In genomic region chr9:7794196-7794595, GRCh38 we compare ENCODE assay signal across 21 cellular contexts. TPM values are rescaled to one million over a fixed set of nuclear protein-coding genes. Genes with fewer than 3 reads are reported as not detected.
A peak's percentile ranks its signal among the peaks of the same experiment; 100 is the strongest.
DNase-seq lines count a peak whose midpoint lies in the region; ATAC-seq, FAIRE-seq and TF ChIP-seq lines count a peak whose summit lies in the region.
"Had no signal": no experiment of that assay in that cellular context is flagged by ENCODE, and none has a peak within 500 bp of the region (broad histone marks: within the 10 kb centered on the region; RNA-seq: fewer than 3 reads in every experiment).

No MANE protein-coding gene starts in this region.

- peak; percentile 10 for ATAC-seq in activated CD8-positive, alpha-beta T cell treated with anti-CD3 and anti-CD28 coated beads for 36 hours
- no peak for ATAC-seq in activated CD8-positive, alpha-beta T cell treated with anti-CD3 and anti-CD28 coated beads, Interleukin-2, amount 10 ng/mL, durations not matched to agents 7 days and 5 days
- no peak for ATAC-seq in CD8-positive, alpha-beta T cell
- ATAC-seq: Panc1 had no signal

- H3K27ac Mint-ChIP-seq in activated CD8-positive, alpha-beta T cell treated with anti-CD3 and anti-CD28 coated beads for 36 hours, result peak overlapping the region; percentile 72
- H3K27ac Mint-ChIP-seq in activated CD8-positive, alpha-beta T cell treated with anti-CD3 and anti-CD28 coated beads, Interleukin-2, amount 10 ng/mL, durations not matched to agents 7 days and 5 days, result no peak overlapping the region
- H3K27ac Mint-ChIP-seq in CD8-positive, alpha-beta T cell, result peak overlapping the region; percentile 60
- no peak overlapping the region for H3K27ac Mint-ChIP-seq in neural crest cell (ENCODE audit: unreplicated experiment)
- H3K27ac Mint-ChIP-seq: IgD-negative memory B cell had no signal

- no peak for FAIRE-seq in bronchial epithelial cell (lab: Jason Lieb, UNC)
- FAIRE-seq: A204.1, H54 had no signal

- no peaks in the 10 kb centered on the region for H3K27me3 ChIP-seq in CD8-positive, alpha-beta T cell (ENCODE audit: insufficient read depth, low read length)
- H3K27me3 ChIP-seq in bronchial epithelial cell (ENCODE audit: control insufficient read depth, insufficient read depth, low read length), result no peaks in the 10 kb centered on the region

- peaks cover 51% of the 10 kb centered on the region for H3K36me3 Mint-ChIP-seq in activated CD8-positive, alpha-beta T cell treated with anti-CD3 and anti-CD28 coated beads for 36 hours (ENCODE audit: low read depth)
- peaks cover 48% of the 10 kb centered on the region for H3K36me3 Mint-ChIP-seq in activated CD8-positive, alpha-beta T cell treated with anti-CD3 and anti-CD28 coated beads, Interleukin-2, amount 10 ng/mL, durations not matched to agents 7 days and 5 days (ENCODE audit: low read depth)
- H3K36me3 Mint-ChIP-seq in CD8-positive, alpha-beta T cell, result peaks cover 70% of the 10 kb centered on the region
- peaks cover 11% of the 10 kb centered on the region for H3K36me3 Mint-ChIP-seq in neural crest cell (ENCODE audit: low read depth)

- H3K36me3 ChIP-seq in CD8-positive, alpha-beta T cell (ENCODE audit: insufficient read depth, low read length), result peaks cover 9% of the 10 kb centered on the region
- H3K36me3 ChIP-seq in bronchial epithelial cell (ENCODE audit: control insufficient read depth, insufficient read depth, low read length), result peaks cover 7% of the 10 kb centered on the region

- no peak for DNase-seq in activated CD8-positive, alpha-beta T cell treated with anti-CD3 and anti-CD28 coated beads for 36 hours
- no peak for DNase-seq in activated CD8-positive, alpha-beta T cell treated with anti-CD3 and anti-CD28 coated beads, Interleukin-2, amount 10 ng/mL, durations not matched to agents 7 days and 5 days
- DNase-seq in CD8-positive, alpha-beta T cell, result no peak
- DNase-seq in bronchial epithelial cell (ENCODE audit: low read depth) (peak; percentile 29), neural crest cell (ENCODE audit: low read depth, low spot score) (no peak), NCI-H146 treated with DMSO at 0.1 percent for 48 hours (lab: John Stamatoyannopoulos, UW; ENCODE audit: unreplicated experiment) (no peak), superior temporal gyrus (ENCODE audit: extremely low spot score) (no peak)
- DNase-seq in activated CD8-positive, alpha-beta memory T cell treated with anti-CD3 and anti-CD28 coated beads, Interleukin-2, amount 50 U/mL, for 4 hours, result no peak
- DNase-seq: DMS79; NCI-H1105; NCI-H146; NCI-H2029 treated with DMSO at 0.1 percent for 48 hours; NCI-H226; NCI-H510A treated with DMSO at 0.1 percent for 48 hours; NCI-H774; NK-92 treated with Interleukin-12 subunit alpha and Interleukin-12 subunit beta, amount 100 ng/mL, for 24 hours had no signal

- CTCF ChIA-PET in activated CD8-positive, alpha-beta T cell treated with anti-CD3 and anti-CD28 coated beads for 36 hours (lab: Charles Lee), result no interaction called here
- CTCF ChIA-PET in activated CD8-positive, alpha-beta T cell treated with anti-CD3 and anti-CD28 coated beads, Interleukin-2, amount 10 ng/mL, durations not matched to agents 7 days and 5 days (lab: Charles Lee), result no interaction called here
- CTCF ChIA-PET in CD8-positive, alpha-beta T cell (lab: Charles Lee), result no interaction called here

- H3K4me3 Mint-ChIP-seq in activated CD8-positive, alpha-beta T cell treated with anti-CD3 and anti-CD28 coated beads for 36 hours, result no peak overlapping the region
- no peak overlapping the region for H3K4me3 Mint-ChIP-seq in activated CD8-positive, alpha-beta T cell treated with anti-CD3 and anti-CD28 coated beads, Interleukin-2, amount 10 ng/mL, durations not matched to agents 7 days and 5 days
- H3K4me3 Mint-ChIP-seq in CD8-positive, alpha-beta T cell, result no peak overlapping the region
- H3K4me3 Mint-ChIP-seq in neural crest cell, result peak overlapping the region; percentile 31
- H3K4me3 Mint-ChIP-seq: IgD-negative memory B cell had no signal

- H3K27ac ChIP-seq in CD8-positive, alpha-beta T cell (ENCODE audit: low read depth, low read length), result no peak overlapping the region
- H3K27ac ChIP-seq: C4-2B had no signal

- intact Hi-C loops in activated CD8-positive, alpha-beta T cell treated with anti-CD3 and anti-CD28 coated beads for 36 hours (cut with micrococcal nuclease), result no loop called here
- intact Hi-C loops in CD8-positive, alpha-beta T cell (cut with DNase I, micrococcal nuclease), result no loop called here

- H3K4me1 Mint-ChIP-seq in activated CD8-positive, alpha-beta T cell treated with anti-CD3 and anti-CD28 coated beads for 36 hours (ENCODE audit: low read depth), result peaks cover 39% of the 10 kb centered on the region
- peaks cover 22% of the 10 kb centered on the region for H3K4me1 Mint-ChIP-seq in activated CD8-positive, alpha-beta T cell treated with anti-CD3 and anti-CD28 coated beads, Interleukin-2, amount 10 ng/mL, durations not matched to agents 7 days and 5 days (ENCODE audit: low read depth)
- peaks cover 51% of the 10 kb centered on the region for H3K4me1 Mint-ChIP-seq in CD8-positive, alpha-beta T cell (ENCODE audit: low read depth)
- peaks cover 18% of the 10 kb centered on the region for H3K4me1 Mint-ChIP-seq in neural crest cell

- H3K9me3 ChIP-seq in CD8-positive, alpha-beta T cell (ENCODE audit: low read length), result no peaks in the 10 kb centered on the region

- no peak overlapping the region for H3K4me3 ChIP-seq in CD8-positive, alpha-beta T cell (ENCODE audit: low read depth, low read length)
- H3K4me3 ChIP-seq in bronchial epithelial cell (ENCODE audit: low read depth, low read length), result no peak overlapping the region

- TF ChIP-seq CTCF in activated CD8-positive, alpha-beta T cell treated with anti-CD3 and anti-CD28 coated beads for 36 hours (IDR thresholded peaks at IDR 0.05), result no peak
- no peak for TF ChIP-seq CTCF in CD8-positive, alpha-beta T cell (IDR thresholded peaks at IDR 0.05)
- TF ChIP-seq CTCF in bronchial epithelial cell (IDR thresholded peaks at IDR 0.05; ENCODE audit: insufficient read depth, low read length, severe bottlenecking) (no peak), neural crest cell (conservative IDR thresholded peaks at IDR 0.05) (no peak)

- POLR2A ChIA-PET in activated CD8-positive, alpha-beta T cell treated with anti-CD3 and anti-CD28 coated beads for 36 hours (lab: Charles Lee), result interaction anchor here (0.6 kb wide), 1 partner anchor 436 kb away, joined by 3 read pairs; no protein-coding TSS in a partner anchor
- POLR2A ChIA-PET in activated CD8-positive, alpha-beta T cell treated with anti-CD3 and anti-CD28 coated beads, Interleukin-2, amount 10 ng/mL, durations not matched to agents 7 days and 5 days (lab: Charles Lee), result no interaction called here
- POLR2A ChIA-PET in CD8-positive, alpha-beta T cell (lab: Charles Lee), result no interaction called here

- peaks cover 11% of the 10 kb centered on the region for H3K4me1 ChIP-seq in CD8-positive, alpha-beta T cell (ENCODE audit: insufficient read depth, low read length)

- no peaks in the 10 kb centered on the region for H3K27me3 Mint-ChIP-seq in activated CD8-positive, alpha-beta T cell treated with anti-CD3 and anti-CD28 coated beads for 36 hours
- no peaks in the 10 kb centered on the region for H3K27me3 Mint-ChIP-seq in activated CD8-positive, alpha-beta T cell treated with anti-CD3 and anti-CD28 coated beads, Interleukin-2, amount 10 ng/mL, durations not matched to agents 7 days and 5 days (ENCODE audit: low read depth)
- H3K27me3 Mint-ChIP-seq in CD8-positive, alpha-beta T cell (ENCODE audit: low read depth), result no peaks in the 10 kb centered on the region
- no peaks in the 10 kb centered on the region for H3K27me3 Mint-ChIP-seq in neural crest cell (ENCODE audit: low read depth)
- H3K27me3 Mint-ChIP-seq: IgD-negative memory B cell had no signal

- no peaks in the 10 kb centered on the region for H3K9me3 Mint-ChIP-seq in activated CD8-positive, alpha-beta T cell treated with anti-CD3 and anti-CD28 coated beads for 36 hours
- no peaks in the 10 kb centered on the region for H3K9me3 Mint-ChIP-seq in activated CD8-positive, alpha-beta T cell treated with anti-CD3 and anti-CD28 coated beads, Interleukin-2, amount 10 ng/mL, durations not matched to agents 7 days and 5 days (ENCODE audit: insufficient read depth)
- no peaks in the 10 kb centered on the region for H3K9me3 Mint-ChIP-seq in CD8-positive, alpha-beta T cell
- no peaks in the 10 kb centered on the region for H3K9me3 Mint-ChIP-seq in neural crest cell
- H3K9me3 Mint-ChIP-seq: IgD-negative memory B cell had no signal

RNA-seq across cellular contexts. Expression of gene DMAC1, which starts 5.4 kb away (rescaled TPM):
- total RNA-seq in activated CD8-positive, alpha-beta T cell treated with anti-CD3 and anti-CD28 coated beads for 36 hours, result 10 to 100 TPM; 58.6 to 61.0 TPM
- 10 to 100 TPM; 50.8 to 52.1 TPM for total RNA-seq in activated CD8-positive, alpha-beta T cell treated with anti-CD3 and anti-CD28 coated beads, Interleukin-2, amount 10 ng/mL, durations not matched to agents 7 days and 5 days
- total RNA-seq in CD8-positive, alpha-beta T cell, result 10 to 100 TPM in 1 of 2 experiments, 1 to 10 TPM in 1; 8.6 to 10.6 TPM
- total RNA-seq in bronchial epithelial cell (10.8 and 12.8 TPM in 2 replicates), neural crest cell (61.1 and 62.3 TPM in 2 replicates)

Comparison
In these comparisons a context has a peak if more than half of its experiments do, and no peak if none do; other contexts are left out.
1. H3K27ac Mint-ChIP-seq: peak in activated CD8-positive, alpha-beta T cell treated with anti-CD3 and anti-CD28 coated beads for 36 hours (single experiment) and CD8-positive, alpha-beta T cell (single experiment); none in activated CD8-positive, alpha-beta T cell treated with anti-CD3 and anti-CD28 coated beads, Interleukin-2, amount 10 ng/mL, durations not matched to agents 7 days and 5 days (single experiment) and neural crest cell (single experiment).